ENCODE assay signal across 13 cellular contexts in the genomic region with DNA sequence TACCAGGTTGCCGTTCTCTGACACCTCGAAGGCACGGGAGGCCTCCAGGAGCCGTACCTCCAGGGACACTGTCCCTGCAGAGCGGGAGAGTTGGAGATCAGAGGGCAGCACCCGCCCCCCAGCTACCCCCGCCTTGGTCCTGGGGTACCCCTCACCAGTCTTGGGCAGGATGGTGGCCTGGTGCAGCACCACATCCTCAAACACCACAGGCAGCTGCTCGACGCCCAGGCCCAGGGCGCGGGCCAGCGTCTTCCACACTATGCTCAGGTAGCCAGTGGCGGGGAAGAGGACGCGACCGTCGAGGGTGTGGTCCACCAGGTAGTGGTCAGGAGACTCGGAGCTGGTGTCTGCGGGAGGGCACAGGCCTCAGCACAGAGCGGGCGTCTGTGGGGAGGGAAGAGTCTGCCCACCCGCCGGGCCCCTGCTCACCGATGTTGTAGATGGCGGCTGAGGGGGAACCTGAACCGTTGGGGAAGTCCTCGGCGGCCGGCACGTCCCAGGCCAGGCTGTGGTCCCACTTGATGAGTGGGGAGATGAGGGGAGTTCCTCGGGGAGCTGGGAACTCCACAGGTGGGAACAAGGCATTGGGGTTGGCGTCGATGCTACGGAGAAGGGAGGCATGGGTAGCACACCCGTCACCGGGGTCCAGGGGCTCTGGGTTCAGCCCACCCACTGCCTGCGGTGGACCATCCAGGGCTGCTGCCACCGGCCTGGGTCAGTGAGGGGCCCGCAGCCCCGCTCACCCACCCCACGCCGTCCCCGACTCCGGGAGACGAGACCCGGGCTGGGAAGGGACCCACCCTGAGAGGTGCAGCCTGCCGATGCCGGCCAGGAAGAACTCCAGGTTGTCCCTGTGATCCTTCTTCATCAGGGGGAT.
"Had no signal": no experiment of that assay in that cellular context is flagged by ENCODE, and none has a peak within 500 bp of the region (broad histone marks: within the 10 kb centered on the region; RNA-seq: fewer than 3 reads in every experiment).

No MANE protein-coding gene starts in this region.

- ATAC-seq: activated T-cell treated with anti-CD3 and anti-CD28 coated beads, Interleukin-2, amount 50 U/mL, for 4 hours; natural killer cell; stimulated activated naive CD8-positive, alpha-beta T cell treated with anti-CD3 and anti-CD28 coated beads, Interleukin-15, amount 100 ng/mL, for 72 hours; T-cell had no signal

- DNase-seq: activated CD4-positive, alpha-beta memory T cell treated with anti-CD3 and anti-CD28 coated beads, Interleukin-2, amount 10 ng/mL, durations not matched to agents 7 days and 5 days; activated effector memory CD4-positive, alpha-beta T cell treated with Interleukin-2 at 50 U/mL for 16 hours; activated T-cell treated with anti-CD3 and anti-CD28 coated beads, Interleukin-2, amount 50 U/mL, for 4 hours; central memory CD4-positive, alpha-beta T cell; effector CD8-positive, alpha-beta T cell; foreskin fibroblast; hippocampal formation; mesendoderm; natural killer cell; small intestine; stimulated activated naive CD8-positive, alpha-beta T cell treated with anti-CD3 and anti-CD28 coated beads, Interleukin-15, amount 100 ng/mL, for 72 hours; T1000 had no signal
